ENCODE assay signal across 1 cellular context in genomic region chr6:143698759-143699750, GRCh38.
A peak's percentile ranks its signal among the peaks of the same experiment; 100 is the strongest.
TF ChIP-seq lines count a peak whose summit lies in the region.

No MANE protein-coding gene starts in this region.

TF ChIP-seq in H1, 55 proteins besides CTCF, POLR2A, EP300 and RAD21:
- TF ChIP-seq CTBP2 (IDR thresholded peaks at IDR 0.05; ENCODE audit: borderline replicate concordance, insufficient read depth, insufficient read length, low read length): no peak
- no peak for TF ChIP-seq KDM5A (IDR thresholded peaks at IDR 0.05; ENCODE audit: low read length)
- no peak for TF ChIP-seq SIN3A (conservative IDR thresholded peaks at IDR 0.05 in 1 of 2, IDR thresholded peaks at IDR 0.05 in 1 of 2; ENCODE audit: low read depth in 1 of 2, low read length in 2 of 2)
- no peak for TF ChIP-seq CHD1 (IDR thresholded peaks at IDR 0.05; ENCODE audit: low read depth, low read length)
- peak; percentile 60; the same call in 1 of the 2 replicates for TF ChIP-seq YY1 (IDR thresholded peaks at IDR 0.05; ENCODE audit: low read depth, low read length)
TF ChIP-seq in H1: peak in this region for 1.
